ENCODE assay signal across 27 cellular contexts in genomic region chr2:113940891-113941290, GRCh38.
"Had no signal": no experiment of that assay in that cellular context is flagged by ENCODE, and none has a peak within 500 bp of the region (broad histone marks: within the 10 kb centered on the region; RNA-seq: fewer than 3 reads in every experiment).

No MANE protein-coding gene starts in this region.

- FAIRE-seq: bronchial epithelial cell, keratinocyte had no signal

- DNase-seq: activated B cell treated with CpG ODN at 0.5 μM for 24 hours; activated CD4-positive, alpha-beta T cell treated with anti-CD3 and anti-CD28 coated beads, Interleukin-2, amount 50 U/mL, for 1 hour; activated naive CD4-positive, alpha-beta T cell; activated T-cell treated with anti-CD3 and anti-CD28 coated beads for 4 hours; activated T-cell treated with anti-CD3 and anti-CD28 coated beads, Interleukin-2, amount 50 U/mL, for 72 hours; anterior cingulate cortex; dorsolateral prefrontal cortex; effector memory CD4-positive, alpha-beta T cell; left cardiac atrium; left ventricle myocardium superior; stimulated activated CD4-positive, alpha-beta T cell treated with anti-CD3 and anti-CD28 coated beads, Interleukin-12 subunit alpha, Interleukin-12 subunit beta, amount 100 ng/mL, for 4 hours; stimulated activated CD4-positive, alpha-beta T cell treated with anti-CD3 and anti-CD28 coated beads, Interleukin-4, amount 100 ng/mL, for 24 hours; stimulated activated CD8-positive, alpha-beta memory T cell treated with anti-CD3 and anti-CD28 coated beads, Interleukin-4, amount 100 ng/mL, for 48 hours; stimulated activated naive CD8-positive, alpha-beta T cell treated with anti-CD3 and anti-CD28 coated beads, Interleukin-15, amount 100 ng/mL, for 72 hours; substantia nigra; T-helper 2 cell had no signal

- H3K4me1 ChIP-seq: gastroesophageal sphincter, upper lobe of left lung, vagina had no signal

- H3K9me3 ChIP-seq: vagina had no signal

- H3K27ac ChIP-seq: coronary artery, dorsolateral prefrontal cortex, gastroesophageal sphincter, hepatocyte, skin epidermis, upper lobe of left lung, vagina had no signal

- H3K4me3 ChIP-seq: coronary artery, dorsolateral prefrontal cortex, gastroesophageal sphincter, hepatocyte, skin epidermis, upper lobe of left lung, vagina had no signal

- H3K4me2 ChIP-seq: hepatocyte had no signal

- H3K27me3 ChIP-seq: dorsolateral prefrontal cortex, gastroesophageal sphincter, hepatocyte, upper lobe of left lung, vagina had no signal

- H2AFZ ChIP-seq: hepatocyte had no signal

- ATAC-seq: activated naive CD4-positive, alpha-beta T cell treated with anti-CD3 and anti-CD28 coated beads, Interleukin-2, amount 50 U/mL, for 72 hours; activated T-cell treated with anti-CD3 and anti-CD28 coated beads, Interleukin-2, amount 50 U/mL, for 72 hours; gastroesophageal sphincter; left cardiac atrium; left ventricle myocardium superior; sciatic nerve; stimulated activated memory B cell treated with anti-CD40 and anti-IgM and Interleukin-4, amounts not matched to agents 10 μg/mL and 1 μg/mL and 100 μg/mL, for 72 hours; stimulated activated naive CD8-positive, alpha-beta T cell treated with anti-CD3 and anti-CD28 coated beads, Interleukin-15, amount 100 ng/mL, for 72 hours had no signal
